Comparison of ENCODE assay signal across 27 cellular contexts in the genomic region with DNA sequence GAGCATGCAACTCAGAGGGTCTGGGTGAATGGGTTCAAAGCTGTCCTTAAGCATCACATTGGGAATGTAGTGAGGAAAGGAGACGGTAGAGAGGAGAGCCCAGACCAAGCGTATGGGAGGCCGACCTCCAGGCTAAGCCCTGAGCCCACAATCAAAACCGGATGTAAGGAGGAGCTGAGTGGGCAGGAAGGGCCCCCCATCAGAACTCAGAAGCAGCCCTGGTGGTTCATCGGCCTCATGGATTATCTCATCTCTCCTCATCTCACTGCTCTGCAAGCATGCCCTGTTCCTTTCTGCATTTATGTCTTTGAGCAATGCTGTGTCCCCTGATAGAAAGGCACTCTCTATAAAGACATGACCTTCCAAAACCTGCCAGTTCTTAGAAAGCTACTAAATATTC. TPM values are rescaled to one million over a fixed set of nuclear protein-coding genes. Genes with fewer than 3 reads are reported as not detected.
DNase-seq lines count a peak whose midpoint lies in the region; ATAC-seq and TF ChIP-seq lines count a peak whose summit lies in the region.
"Had no signal": no experiment of that assay in that cellular context is flagged by ENCODE, and none has a peak within 500 bp of the region (broad histone marks: within the 10 kb centered on the region; RNA-seq: fewer than 3 reads in every experiment).

No MANE protein-coding gene starts in this region.

- H3K36me3 ChIP-seq in Panc1 (ENCODE audit: control insufficient read depth, insufficient read depth, low read length) = no peaks in the 10 kb centered on the region
- H3K36me3 ChIP-seq: gastroesophageal sphincter had no signal

- peaks cover 65% of the 10 kb centered on the region for H3K4me1 Mint-ChIP-seq in activated CD4-positive, alpha-beta T cell treated with anti-CD3 and anti-CD28 coated beads for 36 hours
- peaks cover 77% of the 10 kb centered on the region for H3K4me1 Mint-ChIP-seq in activated T-helper 2 cell treated with anti-CD3 and anti-CD28 coated beads, Interferon-gamma antibody, Interleukin-2, Interleukin-4, amounts not matched to agents 10 μg/mL and 5 μg/mL and 100 μg/mL, durations not matched to agents 14 hours and 24 hours and 36 hours (ENCODE audit: low read depth)
- peaks cover 40 to 42% of the 10 kb centered on the region in 2 donors for H3K4me1 Mint-ChIP-seq in natural killer cell
- H3K4me1 Mint-ChIP-seq: neural crest cell had no signal

- H3K4me3 Mint-ChIP-seq in activated CD4-positive, alpha-beta T cell treated with anti-CD3 and anti-CD28 coated beads for 36 hours = no peak overlapping the region
- peak overlapping the region; percentile 15 for H3K4me3 Mint-ChIP-seq in activated T-helper 2 cell treated with anti-CD3 and anti-CD28 coated beads, Interferon-gamma antibody, Interleukin-2, Interleukin-4, amounts not matched to agents 10 μg/mL and 5 μg/mL and 100 μg/mL, durations not matched to agents 14 hours and 24 hours and 36 hours (ENCODE audit: low read depth)
- H3K4me3 Mint-ChIP-seq in natural killer cell = peak overlapping the region; percentile 11
- H3K4me3 Mint-ChIP-seq: CD4-positive, CD25-positive, alpha-beta regulatory T cell; neural crest cell had no signal

- in situ Hi-C loops in Panc1 (cut with HindIII; ENCODE audit: low pct_unique_long_range_greater_than_20kb, low sequenced_read_pairs) = no loop called here

- no peaks in the 10 kb centered on the region for H3K9me3 Mint-ChIP-seq in activated CD4-positive, alpha-beta T cell treated with anti-CD3 and anti-CD28 coated beads for 36 hours (ENCODE audit: low read depth)
- no peaks in the 10 kb centered on the region for H3K9me3 Mint-ChIP-seq in activated T-helper 2 cell treated with anti-CD3 and anti-CD28 coated beads, Interferon-gamma antibody, Interleukin-2, Interleukin-4, amounts not matched to agents 10 μg/mL and 5 μg/mL and 100 μg/mL, durations not matched to agents 14 hours and 24 hours and 36 hours
- H3K9me3 Mint-ChIP-seq in natural killer cell = no peaks in the 10 kb centered on the region
- H3K9me3 Mint-ChIP-seq: CD4-positive, CD25-positive, alpha-beta regulatory T cell; neural crest cell had no signal

- no peak for ATAC-seq in activated CD4-positive, alpha-beta T cell treated with anti-CD3 and anti-CD28 coated beads for 36 hours
- ATAC-seq in Panc1 = peak; percentile 30; the same call in 1 of the 2 replicates
- ATAC-seq in natural killer cell = no peak
- ATAC-seq in GM18861 (IDR thresholded peaks at IDR 0.05; ENCODE audit: unreplicated experiment) = no peak
- ATAC-seq: activated CD4-positive, CD25-positive, alpha-beta regulatory T cell treated with anti-CD3 and anti-CD28 coated beads, Interleukin-2, amount 50 U/mL, for 24 hours; gastroesophageal sphincter; sciatic nerve had no signal

- H3K36me3 Mint-ChIP-seq in activated CD4-positive, alpha-beta T cell treated with anti-CD3 and anti-CD28 coated beads for 36 hours (ENCODE audit: low read depth) = no peaks in the 10 kb centered on the region
- peaks cover 11% of the 10 kb centered on the region for H3K36me3 Mint-ChIP-seq in activated T-helper 2 cell treated with anti-CD3 and anti-CD28 coated beads, Interferon-gamma antibody, Interleukin-2, Interleukin-4, amounts not matched to agents 10 μg/mL and 5 μg/mL and 100 μg/mL, durations not matched to agents 14 hours and 24 hours and 36 hours (ENCODE audit: low read depth)
- H3K36me3 Mint-ChIP-seq in natural killer cell = no peaks in the 10 kb centered on the region
- H3K36me3 Mint-ChIP-seq: CD4-positive, CD25-positive, alpha-beta regulatory T cell had no signal

- H3K4me1 ChIP-seq in Panc1 (ENCODE audit: control insufficient read depth, insufficient read depth, low read length) = no peaks in the 10 kb centered on the region
- H3K4me1 ChIP-seq: gastroesophageal sphincter had no signal

- H3K27me3 Mint-ChIP-seq in activated CD4-positive, alpha-beta T cell treated with anti-CD3 and anti-CD28 coated beads for 36 hours = no peaks in the 10 kb centered on the region
- H3K27me3 Mint-ChIP-seq in activated T-helper 2 cell treated with anti-CD3 and anti-CD28 coated beads, Interferon-gamma antibody, Interleukin-2, Interleukin-4, amounts not matched to agents 10 μg/mL and 5 μg/mL and 100 μg/mL, durations not matched to agents 14 hours and 24 hours and 36 hours (ENCODE audit: low read depth) = no peaks in the 10 kb centered on the region
- no peaks in the 10 kb centered on the region for H3K27me3 Mint-ChIP-seq in natural killer cell (ENCODE audit: low read depth in 2 of 2)
- H3K27me3 Mint-ChIP-seq: CD4-positive, CD25-positive, alpha-beta regulatory T cell had no signal

- no peak for DNase-seq in activated CD4-positive, alpha-beta T cell treated with anti-CD3 and anti-CD28 coated beads for 36 hours
- DNase-seq in activated CD4-positive, alpha-beta T cell treated with anti-CD3 and anti-CD28 coated beads, Interleukin-2, amount 50 U/mL, for 4 hours = no peak
- DNase-seq in Panc1 (ENCODE audit: low read depth, low spot score) = no peak
- DNase-seq in activated T-helper 2 cell treated with anti-CD3 and anti-CD28 coated beads, Interferon-gamma antibody, Interleukin-2, Interleukin-4, amounts not matched to agents 10 μg/mL and 5 μg/mL and 100 μg/mL, durations not matched to agents 14 hours and 24 hours and 36 hours (ENCODE audit: low spot score) = no peak
- DNase-seq in natural killer cell = no peak
- no peak for DNase-seq in medulla oblongata (ENCODE audit: extremely low spot score)
- DNase-seq in NCI-H187 (lab: John Stamatoyannopoulos, UW) = no peak
- DNase-seq: 8988T; activated effector memory CD4-positive, alpha-beta T cell treated with anti-CD3 and anti-CD28 coated beads, Interleukin-2, amount 50 U/mL, for 16 hours; anterior cingulate cortex; CD4-positive, CD25-positive, alpha-beta regulatory T cell; cortex of kidney; DMS153; HCEC 1CT; hippocampal formation; NCI-H1105; NCI-H2081; NCI-H226; NCI-H748 treated with DMSO at 0.1 percent for 48 hours; T1000; trophoblast cell had no signal

- H3K9me3 ChIP-seq in Panc1 (ENCODE audit: control insufficient read depth, insufficient read depth, low read depth, low read length) = no peaks in the 10 kb centered on the region
- H3K9me3 ChIP-seq: gastroesophageal sphincter had no signal

- CTCF ChIA-PET in activated CD4-positive, alpha-beta T cell treated with anti-CD3 and anti-CD28 coated beads for 36 hours (lab: Charles Lee) = interaction anchor here (0.6 to 4.8 kb wide), 4 partner anchors 11 to 125 kb away, joined by 3 to 32 read pairs (median 4); no protein-coding TSS in a partner anchor
- CTCF ChIA-PET in Panc1 (lab: Charles Lee) = interaction anchor here (0.5 to 0.6 kb wide), 2 partner anchors 71 to 686 kb away, joined by 3 to 11 read pairs; no protein-coding TSS in a partner anchor

- no TSS peak for BruUV-seq in Panc1 (replicated peaks; lab: Mats Ljungman, UMichigan)

- H3K27me3 ChIP-seq in Panc1 (ENCODE audit: control insufficient read depth, insufficient read depth, low read length) = peaks cover 2% of the 10 kb centered on the region
- H3K27me3 ChIP-seq: gastroesophageal sphincter had no signal

- H3K27ac Mint-ChIP-seq in activated CD4-positive, alpha-beta T cell treated with anti-CD3 and anti-CD28 coated beads for 36 hours = peak overlapping the region; percentile 59
- H3K27ac Mint-ChIP-seq in activated T-helper 2 cell treated with anti-CD3 and anti-CD28 coated beads, Interferon-gamma antibody, Interleukin-2, Interleukin-4, amounts not matched to agents 10 μg/mL and 5 μg/mL and 100 μg/mL, durations not matched to agents 14 hours and 24 hours and 36 hours = peak overlapping the region; percentile 98
- peak overlapping the region; percentile 1 to 88 for H3K27ac Mint-ChIP-seq in natural killer cell
- H3K27ac Mint-ChIP-seq: progenitor cell of endocrine pancreas had no signal

- POLR2A ChIA-PET in activated CD4-positive, alpha-beta T cell treated with anti-CD3 and anti-CD28 coated beads for 36 hours (lab: Charles Lee) = interaction anchor here (0.6 to 0.7 kb wide), 3 partner anchors 11 to 75 kb away, joined by 3 to 4 read pairs (median 3); no protein-coding TSS in a partner anchor
- POLR2A ChIA-PET in Panc1 (lab: Charles Lee) = interaction anchor here (0.6 kb wide), 1 partner anchor 10 kb away, joined by 3 read pairs; no protein-coding TSS in a partner anchor

- no peak overlapping the region for H3K27ac ChIP-seq in Panc1 (ENCODE audit: low read length)
- H3K27ac ChIP-seq: gastroesophageal sphincter had no signal

- intact Hi-C loops in activated CD4-positive, alpha-beta T cell treated with anti-CD3 and anti-CD28 coated beads for 36 hours (cut with DNase I, micrococcal nuclease) = no loop called here
- intact Hi-C loops in Panc1 (cut with micrococcal nuclease; ENCODE audit: unreplicated experiment) = no loop called here
- intact Hi-C loops in activated T-helper 2 cell treated with anti-CD3 and anti-CD28 coated beads, Interferon-gamma antibody, Interleukin-2, Interleukin-4, amounts not matched to agents 10 μg/mL and 5 μg/mL and 100 μg/mL, durations not matched to agents 14 hours and 24 hours and 36 hours (cut with micrococcal nuclease) = no loop called here
- intact Hi-C loops in natural killer cell (cut with micrococcal nuclease) = no loop called here

- TF ChIP-seq CTCF in Panc1 (IDR thresholded peaks at IDR 0.05) = no peak
- no peak for TF ChIP-seq CTCF in natural killer cell (IDR thresholded peaks at IDR 0.05)

- no peak overlapping the region for H3K4me3 ChIP-seq in Panc1 (ENCODE audit: low read depth in 2 of 2, low read length in 2 of 2)
- H3K4me3 ChIP-seq: gastroesophageal sphincter had no signal

RNA-seq across cellular contexts. Expression of a gene that starts 6.2 kb away (rescaled TPM):
- under 1 TPM; 0.18 to 0.32 TPM for total RNA-seq in activated CD4-positive, alpha-beta T cell treated with anti-CD3 and anti-CD28 coated beads for 36 hours
- total RNA-seq in Panc1 (2021; ENCODE audit: unreplicated experiment) = not detected
- not detected for polyA plus RNA-seq in Panc1 (2012; ENCODE audit: insufficient read length)
- 8.7 and 9.3 TPM in 2 replicates for total RNA-seq in activated T-helper 2 cell treated with anti-CD3 and anti-CD28 coated beads, Interferon-gamma antibody, Interleukin-2, Interleukin-4, amounts not matched to agents 10 μg/mL and 5 μg/mL and 100 μg/mL, durations not matched to agents 14 hours and 24 hours and 36 hours
- total RNA-seq in natural killer cell = 100 to 1,000 TPM in 1 of 3 donors, 1 to 10 TPM in 1, under 1 TPM in 1; 0.14 to 494 (median 9.5) TPM
- total RNA-seq: progenitor cell of endocrine pancreas had no signal
- polyA plus RNA-seq: CD4-positive, CD25-positive, alpha-beta regulatory T cell had no signal

Comparison
In these comparisons a context has a peak if more than half of its experiments do, and no peak if none do; other contexts are left out.
1. H3K27ac Mint-ChIP-seq: peak in every context shown above with its lines; median percentile 98 in activated T-helper 2 cell treated with anti-CD3 and anti-CD28 coated beads, Interferon-gamma antibody, Interleukin-2, Interleukin-4, amounts not matched to agents 10 μg/mL and 5 μg/mL and 100 μg/mL, durations not matched to agents 14 hours and 24 hours and 36 hours; 59 in activated CD4-positive, alpha-beta T cell treated with anti-CD3 and anti-CD28 coated beads for 36 hours; 44 in natural killer cell.